ENCODE assay signal across 9 cellular contexts in the genomic region with DNA sequence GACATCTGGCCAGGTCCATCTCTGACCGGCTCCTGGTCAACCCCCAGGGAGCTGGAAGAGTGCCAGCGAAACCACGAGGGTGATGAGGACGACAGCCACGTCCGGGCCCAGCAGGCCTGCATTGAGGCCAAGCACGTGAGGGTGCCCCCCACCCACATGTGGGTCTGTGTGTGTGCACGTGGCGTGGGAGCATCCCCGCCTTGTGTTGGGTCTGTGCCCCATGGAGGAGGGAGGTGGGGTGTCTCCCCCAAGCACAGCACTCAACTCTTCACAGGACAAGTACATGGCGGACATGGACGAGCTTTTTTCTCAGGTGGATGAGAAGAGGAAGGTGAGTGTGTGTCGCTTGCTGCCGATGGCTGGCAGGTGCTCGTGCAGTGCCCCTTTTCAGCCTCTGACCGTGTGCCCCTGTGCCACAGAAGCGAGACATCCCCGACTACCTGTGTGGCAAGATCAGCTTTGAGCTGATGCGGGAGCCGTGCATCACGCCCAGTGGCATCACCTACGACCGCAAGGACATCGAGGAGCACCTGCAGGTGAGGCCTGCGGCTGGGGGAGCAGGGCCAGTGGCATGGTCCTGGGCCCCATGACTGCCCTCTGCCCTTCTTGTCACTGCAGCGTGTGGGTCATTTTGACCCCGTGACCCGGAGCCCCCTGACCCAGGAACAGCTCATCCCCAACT. TPM values are rescaled to one million over a fixed set of nuclear protein-coding genes. Genes with fewer than 3 reads are reported as not detected.
DNase-seq lines count a peak whose midpoint lies in the region; ATAC-seq and TF ChIP-seq lines count a peak whose summit lies in the region.
"Had no signal": no experiment of that assay in that cellular context is flagged by ENCODE, and none has a peak within 500 bp of the region (broad histone marks: within the 10 kb centered on the region; RNA-seq: fewer than 3 reads in every experiment).

No MANE protein-coding gene starts in this region.

- H3K4me3 ChIP-seq in fibroblast of villous mesenchyme (ENCODE audit: low read depth, low read length) (peak overlapping the region; percentile 79), stomach smooth muscle (ENCODE audit: low read length in 2 of 2) (peak overlapping the region; percentile 81 to 83)

- peaks cover 2% of the 10 kb centered on the region for H3K27me3 Mint-ChIP-seq in activated T-cell treated with anti-CD3 and anti-CD28 coated beads, Interleukin-2, amount 50 U/mL, for 4 hours (ENCODE audit: low read depth)

- no peaks in the 10 kb centered on the region for H3K9me3 Mint-ChIP-seq in activated T-cell treated with anti-CD3 and anti-CD28 coated beads, Interleukin-2, amount 50 U/mL, for 4 hours

- peaks cover 52% of the 10 kb centered on the region for H3K4me1 ChIP-seq in stomach smooth muscle (ENCODE audit: control insufficient read depth, insufficient read depth, low read length)

- no peaks in the 10 kb centered on the region for H3K27me3 ChIP-seq in stomach smooth muscle (ENCODE audit: control insufficient read depth in 1 of 2, insufficient read depth in 2 of 2, low read length in 2 of 2)
- H3K27me3 ChIP-seq: pancreas had no signal

- H3K9me3 ChIP-seq in stomach smooth muscle (ENCODE audit: control insufficient read depth in 2 of 2, low read length in 2 of 2), result no peaks in the 10 kb centered on the region
- H3K9me3 ChIP-seq: pancreas had no signal

- peak overlapping the region; percentile 83 for H3K4me3 Mint-ChIP-seq in activated T-cell treated with anti-CD3 and anti-CD28 coated beads, Interleukin-2, amount 50 U/mL, for 4 hours

- H3K36me3 Mint-ChIP-seq in activated T-cell treated with anti-CD3 and anti-CD28 coated beads, Interleukin-2, amount 50 U/mL, for 4 hours (ENCODE audit: insufficient read depth), result peaks cover 11% of the 10 kb centered on the region

- no peak for ATAC-seq in activated T-cell treated with anti-CD3 and anti-CD28 coated beads, Interleukin-2, amount 50 U/mL, for 4 hours
- ATAC-seq in GM18867 (IDR thresholded peaks at IDR 0.05; ENCODE audit: unreplicated experiment), result no peak
- ATAC-seq: pancreas had no signal

- no peak for TF ChIP-seq CTCF in fibroblast of villous mesenchyme (IDR thresholded peaks at IDR 0.05; ENCODE audit: insufficient read depth, low read depth, low read length)

- DNase-seq in activated T-cell treated with anti-CD3 and anti-CD28 coated beads, Interleukin-2, amount 50 U/mL, for 4 hours, result no peak
- no peak for DNase-seq in activated T-cell treated with anti-CD3 and anti-CD28 coated beads, Interleukin-2, amount 50 U/mL, for 1 hour
- DNase-seq in T1000 (lab: John Stamatoyannopoulos, UW) (peak; percentile 26), fibroblast of villous mesenchyme (ENCODE audit: low read depth) (peak; percentile 24), hypothalamus (lab: John Stamatoyannopoulos, UW) (no peak), OCI-M2 (lab: John Stamatoyannopoulos, UW; ENCODE audit: unreplicated experiment) (no peak)

- H3K9ac ChIP-seq in stomach smooth muscle (ENCODE audit: low read length in 2 of 2), result no peak overlapping the region

- H3K4me1 Mint-ChIP-seq in activated T-cell treated with anti-CD3 and anti-CD28 coated beads, Interleukin-2, amount 50 U/mL, for 4 hours (ENCODE audit: low read depth), result peaks cover 20% of the 10 kb centered on the region

- H3K36me3 ChIP-seq in stomach smooth muscle (ENCODE audit: control insufficient read depth in 2 of 2, insufficient read depth in 2 of 2, low read length in 2 of 2), result peaks cover 12 to 17% of the 10 kb centered on the region in 2 donors

- no peak overlapping the region for H3K27ac ChIP-seq in stomach smooth muscle (ENCODE audit: low read length)

RNA-seq across cellular contexts. Expression of a gene that starts 1.7 kb away (rescaled TPM):
- 100 to 1,000 TPM; 117 to 136 (median 127) TPM for total RNA-seq in activated T-cell treated with anti-CD3 and anti-CD28 coated beads, Interleukin-2, amount 50 U/mL, for 4 hours
- total RNA-seq in fibroblast of villous mesenchyme, result 100 and 113 TPM in 2 replicates

RNA-seq across cellular contexts. Expression of a gene that starts 2.2 kb away (rescaled TPM):
- 10 to 100 TPM; 77.0 to 90.4 (median 88.7) TPM for total RNA-seq in activated T-cell treated with anti-CD3 and anti-CD28 coated beads, Interleukin-2, amount 50 U/mL, for 4 hours
- 35.4 and 36.3 TPM in 2 replicates for total RNA-seq in fibroblast of villous mesenchyme

RNA-seq across cellular contexts. Expression of a gene that starts 6.4 kb away (rescaled TPM):
- total RNA-seq in activated T-cell treated with anti-CD3 and anti-CD28 coated beads, Interleukin-2, amount 50 U/mL, for 4 hours, result under 1 TPM; 0.52 to 0.71 (median 0.53) TPM
- 1.3 and 1.9 TPM in 2 replicates for total RNA-seq in fibroblast of villous mesenchyme

RNA-seq across cellular contexts. Expression of a gene that starts 8.3 kb away (rescaled TPM):
- total RNA-seq in activated T-cell treated with anti-CD3 and anti-CD28 coated beads, Interleukin-2, amount 50 U/mL, for 4 hours, result 10 to 100 TPM; 28.2 to 32.4 (median 29.1) TPM
- 8.2 and 9.0 TPM in 2 replicates for total RNA-seq in fibroblast of villous mesenchyme

RNA-seq across cellular contexts. Expression of a gene that starts 14.0 kb away (rescaled TPM):
- 100 to 1,000 TPM; 212 to 215 (median 212) TPM for total RNA-seq in activated T-cell treated with anti-CD3 and anti-CD28 coated beads, Interleukin-2, amount 50 U/mL, for 4 hours
- 44.0 and 53.1 TPM in 2 replicates for total RNA-seq in fibroblast of villous mesenchyme

Comparison
In these comparisons a context has a peak if more than half of its experiments do, and no peak if none do; other contexts are left out.
1. DNase-seq: peak in T1000 (single experiment) and fibroblast of villous mesenchyme (single experiment); none in activated T-cell treated with anti-CD3 and anti-CD28 coated beads, Interleukin-2, amount 50 U/mL, for 4 hours (single experiment), activated T-cell treated with anti-CD3 and anti-CD28 coated beads, Interleukin-2, amount 50 U/mL, for 1 hour (single experiment), hypothalamus (0 of 51) and OCI-M2 (single experiment).